In genomic region chr2:207619764-207620203, GRCh38 we compare ENCODE assay signal across 9 cellular contexts. TPM values are rescaled to one million over a fixed set of nuclear protein-coding genes. Genes with fewer than 3 reads are reported as not detected.
DNase-seq lines count a peak whose midpoint lies in the region; ATAC-seq and TF ChIP-seq lines count a peak whose summit lies in the region.
"Had no signal": no experiment of that assay in that cellular context is flagged by ENCODE, and none has a peak within 500 bp of the region (broad histone marks: within the 10 kb centered on the region; RNA-seq: fewer than 3 reads in every experiment).

No MANE protein-coding gene starts in this region.

- DNase-seq in GDM1 (lab: John Stamatoyannopoulos, UW) (peak; percentile 51), hepatic stellate cell (ENCODE audit: low spot score) (no peak), NCI-H1048 (lab: John Stamatoyannopoulos, UW) (no peak), esophagus muscularis mucosa (ENCODE audit: extremely low spot score) (no peak), stomach (no peak)
- DNase-seq in activated naive CD8-positive, alpha-beta T cell treated with anti-CD3 and anti-CD28 coated beads, Interleukin-2, amount 10 ng/mL, durations not matched to agents 7 days and 5 days: no peak

- no peak for TF ChIP-seq EP300 in esophagus muscularis mucosa (IDR thresholded peaks at IDR 0.05)
- TF ChIP-seq EP300 in stomach (IDR thresholded peaks at IDR 0.05): no peak

- TF ChIP-seq POLR2A in esophagus muscularis mucosa (IDR thresholded peaks at IDR 0.05; ENCODE audit: low read depth) (no peak), stomach (IDR thresholded peaks at IDR 0.05) (no peak)

- no peaks in the 10 kb centered on the region for H3K9me3 Mint-ChIP-seq in activated naive CD8-positive, alpha-beta T cell treated with anti-CD3 and anti-CD28 coated beads, Interleukin-2, amount 10 ng/mL, durations not matched to agents 7 days and 5 days

- POLR2A ChIA-PET in activated naive CD8-positive, alpha-beta T cell treated with anti-CD3 and anti-CD28 coated beads, Interleukin-2, amount 10 ng/mL, durations not matched to agents 7 days and 5 days (lab: Charles Lee): interaction anchor here (7.0 kb wide), 1 partner anchor 89 kb away, joined by 95 read pairs; the partner anchor contains the start of gene CREB1

- H3K27me3 Mint-ChIP-seq in activated naive CD8-positive, alpha-beta T cell treated with anti-CD3 and anti-CD28 coated beads, Interleukin-2, amount 10 ng/mL, durations not matched to agents 7 days and 5 days: no peaks in the 10 kb centered on the region

- peak overlapping the region; percentile 54 for H3K4me3 Mint-ChIP-seq in activated naive CD8-positive, alpha-beta T cell treated with anti-CD3 and anti-CD28 coated beads, Interleukin-2, amount 10 ng/mL, durations not matched to agents 7 days and 5 days

- WGBS in esophagus muscularis mucosa: 61% methylated on average over 4 of the region's 4 CpGs
- 24 to 52% (median 34%) methylated on average over 4 of the region's 4 CpGs for WGBS in stomach, 5 donors

- peaks cover 28% of the 10 kb centered on the region for H3K36me3 Mint-ChIP-seq in activated naive CD8-positive, alpha-beta T cell treated with anti-CD3 and anti-CD28 coated beads, Interleukin-2, amount 10 ng/mL, durations not matched to agents 7 days and 5 days

- no peak overlapping the region for H3K27ac ChIP-seq in esophagus muscularis mucosa (replicated peaks in 1 of 4)
- peak overlapping the region in 2 of 5 donors; percentile 22 to 41 for H3K27ac ChIP-seq in stomach
- H3K27ac ChIP-seq: SK-N-MC had no signal

- H3K4me3 ChIP-seq in esophagus muscularis mucosa (no peak overlapping the region), stomach (no peak overlapping the region)
- H3K4me3 ChIP-seq: SK-N-MC had no signal

- H3K4me1 ChIP-seq in esophagus muscularis mucosa: peaks cover 18 to 51% (median 42%) of the 10 kb centered on the region in 4 donors
- peaks cover 13 to 49% (median 24%) of the 10 kb centered on the region in 4 donors for H3K4me1 ChIP-seq in stomach

- no peaks in the 10 kb centered on the region for H3K9me3 ChIP-seq in esophagus muscularis mucosa
- no peaks in the 10 kb centered on the region for H3K9me3 ChIP-seq in stomach

- ATAC-seq in GM21526 (IDR thresholded peaks at IDR 0.05; ENCODE audit: low FRiP score, unreplicated experiment): peak; percentile 42
- peak; percentile 28 for ATAC-seq in HG03575 (IDR thresholded peaks at IDR 0.05; ENCODE audit: extremely low read depth, insufficient number of reproducible peaks, low FRiP score, unreplicated experiment)
- ATAC-seq in activated naive CD8-positive, alpha-beta T cell treated with anti-CD3 and anti-CD28 coated beads, Interleukin-2, amount 10 ng/mL, durations not matched to agents 7 days and 5 days (ENCODE audit: low read depth): peak; percentile 46

- peaks cover 39% of the 10 kb centered on the region for H3K4me1 Mint-ChIP-seq in activated naive CD8-positive, alpha-beta T cell treated with anti-CD3 and anti-CD28 coated beads, Interleukin-2, amount 10 ng/mL, durations not matched to agents 7 days and 5 days

- peaks cover 0 to 27% (median 16%) of the 10 kb centered on the region in 4 donors for H3K36me3 ChIP-seq in esophagus muscularis mucosa
- H3K36me3 ChIP-seq in stomach: peaks cover 14 to 49% (median 38%) of the 10 kb centered on the region in 4 donors

- H3K27ac Mint-ChIP-seq in activated naive CD8-positive, alpha-beta T cell treated with anti-CD3 and anti-CD28 coated beads, Interleukin-2, amount 10 ng/mL, durations not matched to agents 7 days and 5 days: peak overlapping the region; percentile 80

- H3K27me3 ChIP-seq in esophagus muscularis mucosa (no peaks in the 10 kb centered on the region), stomach (no peaks in the 10 kb centered on the region)

- intact Hi-C loops in esophagus muscularis mucosa (cut with DNase I): loop anchor here (10.0 kb wide), 1 partner anchor 635 kb away; the partner anchor contains the start of gene IDH1
- intact Hi-C loops in stomach (cut with DNase I; ENCODE audit: low total_unique reads): loop anchor here (10.0 kb wide), 2 partner anchors 85 kb away; no protein-coding TSS in a partner anchor

- TF ChIP-seq CTCF in esophagus muscularis mucosa (IDR thresholded peaks at IDR 0.05): no peak
- TF ChIP-seq CTCF in stomach (IDR thresholded peaks at IDR 0.05): no peak

RNA-seq across cellular contexts. Expression of gene METTL21A, which starts 5.4 kb away (rescaled TPM):
- 10 to 100 TPM; 21.6 to 24.0 TPM for total RNA-seq in activated naive CD8-positive, alpha-beta T cell treated with anti-CD3 and anti-CD28 coated beads, Interleukin-2, amount 10 ng/mL, durations not matched to agents 7 days and 5 days
- total RNA-seq in esophagus muscularis mucosa (10 to 100 TPM; 10.1 to 31.6 (median 22.5) TPM), stomach (10 to 100 TPM; 13.0 to 42.9 (median 27.5) TPM)
- polyA plus RNA-seq in stomach: 10 to 100 TPM in 2 of 3 donors, 1 to 10 TPM in 1; 7.4 to 22.9 (median 17.3) TPM
